8 cellular contexts compared by ENCODE assay signal in the genomic region with DNA sequence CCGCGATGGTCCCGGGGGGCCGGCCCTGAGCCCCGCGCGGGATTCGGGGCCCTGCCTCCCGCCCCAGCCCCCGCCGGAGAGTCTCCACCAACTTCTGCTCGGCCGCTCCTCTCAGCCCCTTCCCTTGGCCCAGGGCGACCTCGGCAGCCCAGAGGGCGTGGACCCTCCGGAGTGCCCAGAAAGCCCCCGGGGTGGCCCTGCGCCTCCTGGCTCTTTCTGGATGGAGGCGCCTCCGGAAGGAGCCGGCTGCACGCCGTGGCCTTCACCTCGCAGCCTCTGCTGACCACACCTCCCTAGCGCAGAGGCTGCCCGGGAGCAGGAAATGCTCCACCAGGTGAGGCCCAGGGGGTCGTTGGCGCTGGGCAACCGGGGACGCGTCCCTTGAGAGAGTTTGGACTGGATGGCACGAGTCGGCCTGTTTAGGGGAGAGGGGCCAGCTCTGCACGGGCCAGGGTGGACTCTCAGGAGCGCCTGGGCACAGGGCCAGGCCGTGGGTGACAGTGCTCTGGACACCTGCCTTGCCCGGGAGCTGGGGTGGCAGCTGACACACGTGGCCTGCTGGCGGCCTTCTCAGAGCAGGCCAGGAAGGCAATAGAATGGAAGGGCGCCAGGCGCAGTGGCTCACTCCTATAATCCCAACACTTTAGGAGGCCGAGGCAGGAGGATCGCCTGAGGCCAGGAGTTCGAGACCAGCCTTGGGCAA. TPM values are rescaled to one million over a fixed set of nuclear protein-coding genes. Genes with fewer than 3 reads are reported as not detected.
A peak's percentile ranks its signal among the peaks of the same experiment; 100 is the strongest.
DNase-seq lines count a peak whose midpoint lies in the region; ATAC-seq lines count a peak whose summit lies in the region.

No MANE protein-coding gene starts in this region.

- H3K36me3 Mint-ChIP-seq in CD4-positive, alpha-beta memory T cell = no peaks in the 10 kb centered on the region

- H3K9me3 ChIP-seq in CD4-positive, alpha-beta memory T cell (ENCODE audit: control insufficient read depth in 1 of 2, low read length in 2 of 2) = no peaks in the 10 kb centered on the region
- no peaks in the 10 kb centered on the region for H3K9me3 ChIP-seq in effector memory CD4-positive, alpha-beta T cell (ENCODE audit: control insufficient read depth, low read length)

- peaks cover 5% of the 10 kb centered on the region for H3K27me3 ChIP-seq in CD4-positive, alpha-beta memory T cell (ENCODE audit: insufficient read depth, low read length)
- H3K27me3 ChIP-seq in effector memory CD4-positive, alpha-beta T cell (replicated peaks; ENCODE audit: control insufficient read depth, insufficient read depth, low read length, poor library complexity, severe bottlenecking) = peaks cover 6% of the 10 kb centered on the region

- peak overlapping the region in 5 of 8 donors; percentile 55 to 71 (median 62) for H3K4me3 Mint-ChIP-seq in CD4-positive, alpha-beta memory T cell

- no peak for DNase-seq in CD4-positive, alpha-beta memory T cell
- DNase-seq in NCI-H510A treated with DMSO at 0.1 percent for 48 hours (lab: John Stamatoyannopoulos, UW) (peak; percentile 63), myocyte (ENCODE audit: low read depth) (peak; percentile 13), HUDEP-2 (lab: John Stamatoyannopoulos, UW; ENCODE audit: unreplicated experiment in 76 of 76) (no peak), SW 1271 (lab: John Stamatoyannopoulos, UW) (no peak), AG20443 (ENCODE audit: low spot score) (no peak)
- DNase-seq in effector memory CD4-positive, alpha-beta T cell = no peak

- H3K4me3 ChIP-seq in CD4-positive, alpha-beta memory T cell (ENCODE audit: low read length in 2 of 2) = no peak overlapping the region
- H3K4me3 ChIP-seq in effector memory CD4-positive, alpha-beta T cell (ENCODE audit: insufficient read depth, low read depth, low read length, poor library complexity, severe bottlenecking) = peak overlapping the region; percentile 35

- H3K9me3 Mint-ChIP-seq in CD4-positive, alpha-beta memory T cell = peaks cover 0 to 3% (median 0%) of the 10 kb centered on the region in 8 donors

- no peak overlapping the region for H3K27ac ChIP-seq in CD4-positive, alpha-beta memory T cell (ENCODE audit: low read depth, low read length)
- H3K27ac ChIP-seq in effector memory CD4-positive, alpha-beta T cell (ENCODE audit: insufficient read depth, low read length, poor library complexity, severe bottlenecking) = no peak overlapping the region

- peak overlapping the region in 1 of 7 donors; percentile 30 for H3K27ac Mint-ChIP-seq in CD4-positive, alpha-beta memory T cell

- intact Hi-C loops in CD4-positive, alpha-beta memory T cell (cut with micrococcal nuclease) = no loop called here

- peaks cover 25% of the 10 kb centered on the region for H3K4me1 ChIP-seq in CD4-positive, alpha-beta memory T cell (ENCODE audit: insufficient read depth, low read length)
- peaks cover 12% of the 10 kb centered on the region for H3K4me1 ChIP-seq in effector memory CD4-positive, alpha-beta T cell (ENCODE audit: control insufficient read depth, insufficient read depth, low read length, poor library complexity, severe bottlenecking)

- CTCF ChIA-PET in CD4-positive, alpha-beta memory T cell (lab: Charles Lee; ENCODE audit: partially characterized antibody) = no interaction called here

- H3K4me1 Mint-ChIP-seq in CD4-positive, alpha-beta memory T cell = peaks cover 15 to 39% (median 27%) of the 10 kb centered on the region in 4 donors

- no peak for ATAC-seq in GM19328 (IDR thresholded peaks at IDR 0.05; ENCODE audit: unreplicated experiment)

- H3K36me3 ChIP-seq in CD4-positive, alpha-beta memory T cell (ENCODE audit: insufficient read depth, low read length) = no peaks in the 10 kb centered on the region
- no peaks in the 10 kb centered on the region for H3K36me3 ChIP-seq in effector memory CD4-positive, alpha-beta T cell (ENCODE audit: control insufficient read depth, insufficient read depth, low read length)

- POLR2A ChIA-PET in CD4-positive, alpha-beta memory T cell (lab: Charles Lee; ENCODE audit: partially characterized antibody) = no interaction called here

- peaks cover 10% of the 10 kb centered on the region in 2 donors for H3K27me3 Mint-ChIP-seq in CD4-positive, alpha-beta memory T cell

RNA-seq across cellular contexts. Expression of gene ZNF853, which starts 0.6 kb away (rescaled TPM):
- total RNA-seq in CD4-positive, alpha-beta memory T cell = 1 to 10 TPM; 2.0 to 2.2 TPM
- 1 to 10 TPM in 1 of 2 donors, under 1 TPM in 1; 0.34 to 1.9 TPM for polyA plus RNA-seq in CD4-positive, alpha-beta memory T cell
- total RNA-seq in myocyte = 1.0 and 1.9 TPM in 2 replicates
- polyA plus RNA-seq in myocyte (2012) = 4.7 TPM

RNA-seq across cellular contexts. Expression of gene ZNF316, which starts 21.1 kb away (rescaled TPM):
- total RNA-seq in CD4-positive, alpha-beta memory T cell = 10 to 100 TPM; 59.4 to 62.0 TPM
- polyA plus RNA-seq in CD4-positive, alpha-beta memory T cell = 1 to 10 TPM in 1 of 2 donors, under 1 TPM in 1; 0.45 to 5.8 TPM
- total RNA-seq in myocyte = 33.7 and 40.8 TPM in 2 replicates
- 35.3 TPM for polyA plus RNA-seq in myocyte (2012)

RNA-seq across cellular contexts. Expression of gene INTS15, which starts 26.2 kb away (rescaled TPM):
- 10 to 100 TPM; 56.6 to 62.1 TPM for total RNA-seq in CD4-positive, alpha-beta memory T cell
- polyA plus RNA-seq in CD4-positive, alpha-beta memory T cell = 10 to 100 TPM; 25.4 to 37.5 TPM
- 26.2 and 33.3 TPM in 2 replicates for total RNA-seq in myocyte
- 25.8 TPM for polyA plus RNA-seq in myocyte (2012)

RNA-seq across cellular contexts. Expression of gene ZDHHC4, which starts 38.8 kb away (rescaled TPM):
- total RNA-seq in CD4-positive, alpha-beta memory T cell = 10 to 100 TPM; 31.6 to 31.9 TPM
- 10 to 100 TPM; 52.2 to 80.8 TPM for polyA plus RNA-seq in CD4-positive, alpha-beta memory T cell
- total RNA-seq in myocyte = 84.3 and 103 TPM in 2 replicates
- 84.0 TPM for polyA plus RNA-seq in myocyte (2012)

Comparison
In these comparisons a context has a peak if more than half of its experiments do, and no peak if none do; other contexts are left out.
1. DNase-seq: peak in NCI-H510A treated with DMSO at 0.1 percent for 48 hours (single experiment) and myocyte (single experiment); none in CD4-positive, alpha-beta memory T cell (0 of 5), effector memory CD4-positive, alpha-beta T cell (0 of 3), HUDEP-2 (0 of 76), SW 1271 (0 of 2) and AG20443 (single experiment).